ENCODE assay signal across 10 cellular contexts in genomic region chr16:63876096-63876495, GRCh38.
"Had no signal": no experiment of that assay in that cellular context is flagged by ENCODE, and none has a peak within 500 bp of the region (broad histone marks: within the 10 kb centered on the region; RNA-seq: fewer than 3 reads in every experiment).

No MANE protein-coding gene starts in this region.

- H3K9me3 ChIP-seq: esophagus muscularis mucosa, gastrocnemius medialis, pancreas, upper lobe of left lung had no signal

- DNase-seq: activated CD4-positive, alpha-beta T cell treated with anti-CD3 and anti-CD28 coated beads, Interleukin-2, amount 50 U/mL, for 1 hour; gastrocnemius medialis; kidney; pancreas; stimulated activated CD8-positive, alpha-beta memory T cell treated with anti-CD3 and anti-CD28 coated beads, Interleukin-4, amount 100 ng/mL, for 48 hours; stimulated activated naive CD8-positive, alpha-beta T cell treated with anti-CD3 and anti-CD28 coated beads, Interleukin-15, Interleukin-2, amounts not matched to agents 100 U/mL and 50 U/mL, for 24 hours; upper lobe of left lung had no signal

- H3K36me3 Mint-ChIP-seq: activated naive CD4-positive, alpha-beta T cell treated with anti-CD3 and anti-CD28 coated beads, Interleukin-2, amount 50 U/mL, for 24 hours had no signal

- H3K27ac Mint-ChIP-seq: activated naive CD4-positive, alpha-beta T cell treated with anti-CD3 and anti-CD28 coated beads, Interleukin-2, amount 50 U/mL, for 24 hours had no signal

- H3K4me3 Mint-ChIP-seq: activated naive CD4-positive, alpha-beta T cell treated with anti-CD3 and anti-CD28 coated beads, Interleukin-2, amount 50 U/mL, for 24 hours; neural crest cell had no signal

- H3K27me3 ChIP-seq: esophagus muscularis mucosa, gastrocnemius medialis, pancreas, upper lobe of left lung had no signal

- H3K27me3 Mint-ChIP-seq: activated naive CD4-positive, alpha-beta T cell treated with anti-CD3 and anti-CD28 coated beads, Interleukin-2, amount 50 U/mL, for 24 hours had no signal

- H3K36me3 ChIP-seq: esophagus muscularis mucosa, gastrocnemius medialis, pancreas, upper lobe of left lung had no signal

- H3K4me3 ChIP-seq: esophagus muscularis mucosa, gastrocnemius medialis, pancreas, upper lobe of left lung had no signal

- H3K4me1 Mint-ChIP-seq: activated naive CD4-positive, alpha-beta T cell treated with anti-CD3 and anti-CD28 coated beads, Interleukin-2, amount 50 U/mL, for 24 hours; neural crest cell had no signal

- H3K4me1 ChIP-seq: esophagus muscularis mucosa, gastrocnemius medialis, pancreas, upper lobe of left lung had no signal

- H3K27ac ChIP-seq: esophagus muscularis mucosa, gastrocnemius medialis, pancreas, upper lobe of left lung had no signal
